In the genomic region with DNA sequence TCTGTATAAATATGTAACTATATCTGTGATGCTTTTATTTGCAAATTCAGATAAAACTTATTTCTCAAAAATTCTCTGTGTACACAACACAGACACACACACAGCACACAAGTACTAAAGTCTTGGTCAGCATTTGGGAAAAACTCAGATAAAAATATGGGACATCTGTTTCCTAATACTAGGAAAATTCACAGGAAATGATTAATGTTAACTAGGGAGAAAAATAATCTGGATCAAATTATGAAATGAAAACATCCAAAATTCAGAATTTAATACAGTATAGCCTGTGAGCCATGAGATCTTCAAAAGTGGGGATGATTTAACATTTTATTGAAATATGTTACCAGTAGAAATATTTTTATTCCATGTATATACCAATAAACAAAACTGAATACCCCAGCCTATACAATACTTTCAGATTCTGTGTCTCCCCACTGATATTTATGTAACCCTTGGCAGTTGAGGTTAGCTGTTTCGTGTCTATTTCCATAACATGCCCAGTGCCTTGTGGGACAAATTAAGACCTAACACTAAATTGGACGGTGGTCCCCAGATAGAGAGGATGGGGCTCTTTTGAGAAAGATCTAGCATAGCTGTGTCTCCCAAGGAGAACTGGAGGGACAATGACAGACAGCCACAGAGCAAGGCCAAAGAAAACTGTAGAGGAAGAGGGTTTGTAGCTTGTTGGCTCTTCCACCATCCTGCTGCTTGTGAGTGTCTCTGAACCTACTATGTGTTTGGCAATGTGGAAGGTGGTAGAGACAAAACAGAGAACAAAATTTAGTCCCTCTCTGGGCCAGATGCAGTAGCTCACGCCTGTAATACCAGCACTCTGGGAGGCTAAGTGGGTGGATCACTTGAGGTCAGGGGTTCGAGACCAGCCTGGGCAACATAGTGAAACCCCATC, we compare ENCODE assay signal across 2 cellular contexts.
A peak's percentile ranks its signal among the peaks of the same experiment; 100 is the strongest.
TF ChIP-seq lines count a peak whose summit lies in the region.

No MANE protein-coding gene starts in this region.

TF ChIP-seq in liver, 16 proteins besides CTCF, POLR2A, EP300 and RAD21:
- TF ChIP-seq, protein P1, sequence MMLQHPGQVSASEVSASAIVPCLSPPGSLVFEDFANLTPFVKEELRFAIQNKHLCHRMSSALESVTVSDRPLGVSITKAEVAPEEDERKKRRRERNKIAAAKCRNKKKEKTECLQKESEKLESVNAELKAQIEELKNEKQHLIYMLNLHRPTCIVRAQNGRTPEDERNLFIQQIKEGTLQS (IDR thresholded peaks at IDR 0.05) = no peak
- TF ChIP-seq, protein P2, sequence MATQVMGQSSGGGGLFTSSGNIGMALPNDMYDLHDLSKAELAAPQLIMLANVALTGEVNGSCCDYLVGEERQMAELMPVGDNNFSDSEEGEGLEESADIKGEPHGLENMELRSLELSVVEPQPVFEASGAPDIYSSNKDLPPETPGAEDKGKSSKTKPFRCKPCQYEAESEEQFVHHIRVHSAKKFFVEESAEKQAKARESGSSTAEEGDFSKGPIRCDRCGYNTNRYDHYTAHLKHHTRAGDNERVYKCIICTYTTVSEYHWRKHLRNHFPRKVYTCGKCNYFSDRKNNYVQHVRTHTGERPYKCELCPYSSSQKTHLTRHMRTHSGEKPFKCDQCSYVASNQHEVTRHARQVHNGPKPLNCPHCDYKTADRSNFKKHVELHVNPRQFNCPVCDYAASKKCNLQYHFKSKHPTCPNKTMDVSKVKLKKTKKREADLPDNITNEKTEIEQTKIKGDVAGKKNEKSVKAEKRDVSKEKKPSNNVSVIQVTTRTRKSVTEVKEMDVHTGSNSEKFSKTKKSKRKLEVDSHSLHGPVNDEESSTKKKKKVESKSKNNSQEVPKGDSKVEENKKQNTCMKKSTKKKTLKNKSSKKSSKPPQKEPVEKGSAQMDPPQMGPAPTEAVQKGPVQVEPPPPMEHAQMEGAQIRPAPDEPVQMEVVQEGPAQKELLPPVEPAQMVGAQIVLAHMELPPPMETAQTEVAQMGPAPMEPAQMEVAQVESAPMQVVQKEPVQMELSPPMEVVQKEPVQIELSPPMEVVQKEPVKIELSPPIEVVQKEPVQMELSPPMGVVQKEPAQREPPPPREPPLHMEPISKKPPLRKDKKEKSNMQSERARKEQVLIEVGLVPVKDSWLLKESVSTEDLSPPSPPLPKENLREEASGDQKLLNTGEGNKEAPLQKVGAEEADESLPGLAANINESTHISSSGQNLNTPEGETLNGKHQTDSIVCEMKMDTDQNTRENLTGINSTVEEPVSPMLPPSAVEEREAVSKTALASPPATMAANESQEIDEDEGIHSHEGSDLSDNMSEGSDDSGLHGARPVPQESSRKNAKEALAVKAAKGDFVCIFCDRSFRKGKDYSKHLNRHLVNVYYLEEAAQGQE (IDR thresholded peaks at IDR 0.05) = peak; percentile 56
- TF ChIP-seq, protein P3, sequence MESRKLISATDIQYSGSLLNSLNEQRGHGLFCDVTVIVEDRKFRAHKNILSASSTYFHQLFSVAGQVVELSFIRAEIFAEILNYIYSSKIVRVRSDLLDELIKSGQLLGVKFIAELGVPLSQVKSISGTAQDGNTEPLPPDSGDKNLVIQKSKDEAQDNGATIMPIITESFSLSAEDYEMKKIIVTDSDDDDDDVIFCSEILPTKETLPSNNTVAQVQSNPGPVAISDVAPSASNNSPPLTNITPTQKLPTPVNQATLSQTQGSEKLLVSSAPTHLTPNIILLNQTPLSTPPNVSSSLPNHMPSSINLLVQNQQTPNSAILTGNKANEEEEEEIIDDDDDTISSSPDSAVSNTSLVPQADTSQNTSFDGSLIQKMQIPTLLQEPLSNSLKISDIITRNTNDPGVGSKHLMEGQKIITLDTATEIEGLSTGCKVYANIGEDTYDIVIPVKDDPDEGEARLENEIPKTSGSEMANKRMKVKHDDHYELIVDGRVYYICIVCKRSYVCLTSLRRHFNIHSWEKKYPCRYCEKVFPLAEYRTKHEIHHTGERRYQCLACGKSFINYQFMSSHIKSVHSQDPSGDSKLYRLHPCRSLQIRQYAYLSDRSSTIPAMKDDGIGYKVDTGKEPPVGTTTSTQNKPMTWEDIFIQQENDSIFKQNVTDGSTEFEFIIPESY (IDR thresholded peaks at IDR 0.05) = no peak

TF ChIP-seq in HepG2, 621 proteins besides CTCF, POLR2A, EP300 and RAD21:
- TF ChIP-seq ZNF724P (CRISPR knock-in tag; IDR thresholded peaks at IDR 0.05; ENCODE audit: borderline replicate concordance) (no peak), CHCHD3 (CRISPR knock-in tag; IDR thresholded peaks at IDR 0.05) (no peak), ZNF703 (CRISPR knock-in tag; IDR thresholded peaks at IDR 0.05; ENCODE audit: borderline replicate concordance) (no peak), NCOA5 (CRISPR knock-in tag; IDR thresholded peaks at IDR 0.05) (no peak), ZNF782 (CRISPR knock-in tag; IDR thresholded peaks at IDR 0.05; ENCODE audit: borderline replicate concordance) (no peak), JDP2 (CRISPR knock-in tag; IDR thresholded peaks at IDR 0.05; ENCODE audit: borderline replicate concordance) (no peak)
- TF ChIP-seq, protein P4, sequence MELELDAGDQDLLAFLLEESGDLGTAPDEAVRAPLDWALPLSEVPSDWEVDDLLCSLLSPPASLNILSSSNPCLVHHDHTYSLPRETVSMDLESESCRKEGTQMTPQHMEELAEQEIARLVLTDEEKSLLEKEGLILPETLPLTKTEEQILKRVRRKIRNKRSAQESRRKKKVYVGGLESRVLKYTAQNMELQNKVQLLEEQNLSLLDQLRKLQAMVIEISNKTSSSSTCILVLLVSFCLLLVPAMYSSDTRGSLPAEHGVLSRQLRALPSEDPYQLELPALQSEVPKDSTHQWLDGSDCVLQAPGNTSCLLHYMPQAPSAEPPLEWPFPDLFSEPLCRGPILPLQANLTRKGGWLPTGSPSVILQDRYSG (CRISPR knock-in tag; IDR thresholded peaks at IDR 0.05) = no peak
